In the genomic region with DNA sequence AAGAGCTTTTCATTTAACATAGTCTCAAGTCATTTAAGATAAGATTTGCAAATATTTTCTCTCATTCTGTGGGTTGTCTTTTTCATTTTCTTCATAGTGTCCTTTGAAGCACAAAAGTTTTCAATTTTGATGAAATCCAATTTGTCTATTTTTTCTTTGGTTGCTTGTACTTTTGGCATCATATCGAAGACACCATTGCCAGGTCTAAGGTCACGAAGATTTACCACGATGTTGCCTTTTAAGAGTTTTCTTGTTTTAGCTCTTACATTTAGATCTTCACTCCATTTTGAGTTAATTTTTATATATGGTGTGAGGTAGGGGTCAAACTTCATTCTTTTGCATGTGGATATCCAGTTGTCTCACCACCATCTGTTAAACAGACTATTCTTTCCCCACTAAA, we compare ENCODE assay signal across 1 cellular context.
TF ChIP-seq lines count a peak whose summit lies in the region.

No MANE protein-coding gene starts in this region.

TF ChIP-seq in GM12878, 131 proteins besides CTCF, POLR2A, EP300 and RAD21:
- TF ChIP-seq EGR1 (IDR thresholded peaks at IDR 0.05; ENCODE audit: borderline replicate concordance in 1 of 2, low read depth in 2 of 2, low read length in 2 of 2): no peak
- TF ChIP-seq CBFB (IDR thresholded peaks at IDR 0.05; ENCODE audit: low read depth): no peak
- TF ChIP-seq PAX8 (IDR thresholded peaks at IDR 0.05): no peak
- no peak for TF ChIP-seq BCL11A (IDR thresholded peaks at IDR 0.05; ENCODE audit: low read depth, low read length)
- no peak for TF ChIP-seq GATAD2B (conservative IDR thresholded peaks at IDR 0.05; ENCODE audit: low read depth)
- TF ChIP-seq, protein P1, sequence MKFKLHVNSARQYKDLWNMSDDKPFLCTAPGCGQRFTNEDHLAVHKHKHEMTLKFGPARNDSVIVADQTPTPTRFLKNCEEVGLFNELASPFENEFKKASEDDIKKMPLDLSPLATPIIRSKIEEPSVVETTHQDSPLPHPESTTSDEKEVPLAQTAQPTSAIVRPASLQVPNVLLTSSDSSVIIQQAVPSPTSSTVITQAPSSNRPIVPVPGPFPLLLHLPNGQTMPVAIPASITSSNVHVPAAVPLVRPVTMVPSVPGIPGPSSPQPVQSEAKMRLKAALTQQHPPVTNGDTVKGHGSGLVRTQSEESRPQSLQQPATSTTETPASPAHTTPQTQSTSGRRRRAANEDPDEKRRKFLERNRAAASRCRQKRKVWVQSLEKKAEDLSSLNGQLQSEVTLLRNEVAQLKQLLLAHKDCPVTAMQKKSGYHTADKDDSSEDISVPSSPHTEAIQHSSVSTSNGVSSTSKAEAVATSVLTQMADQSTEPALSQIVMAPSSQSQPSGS (IDR thresholded peaks at IDR 0.05; ENCODE audit: low read length): no peak
- TF ChIP-seq MTA2 (IDR thresholded peaks at IDR 0.05; ENCODE audit: low read depth): no peak
- TF ChIP-seq TBL1XR1 (IDR thresholded peaks at IDR 0.05; ENCODE audit: low read depth, low read length): no peak
- TF ChIP-seq TAF1 (IDR thresholded peaks at IDR 0.05; ENCODE audit: borderline replicate concordance, low read depth, low read length): no peak
- TF ChIP-seq TCF7 (IDR thresholded peaks at IDR 0.05; ENCODE audit: borderline replicate concordance): no peak
- TF ChIP-seq MAX (IDR thresholded peaks at IDR 0.05; ENCODE audit: low read depth, low read length): no peak
- TF ChIP-seq CEBPB (IDR thresholded peaks at IDR 0.05; ENCODE audit: borderline replicate concordance in 1 of 2, low read depth in 2 of 2, low read length in 2 of 2): no peak
- TF ChIP-seq, protein P2, sequence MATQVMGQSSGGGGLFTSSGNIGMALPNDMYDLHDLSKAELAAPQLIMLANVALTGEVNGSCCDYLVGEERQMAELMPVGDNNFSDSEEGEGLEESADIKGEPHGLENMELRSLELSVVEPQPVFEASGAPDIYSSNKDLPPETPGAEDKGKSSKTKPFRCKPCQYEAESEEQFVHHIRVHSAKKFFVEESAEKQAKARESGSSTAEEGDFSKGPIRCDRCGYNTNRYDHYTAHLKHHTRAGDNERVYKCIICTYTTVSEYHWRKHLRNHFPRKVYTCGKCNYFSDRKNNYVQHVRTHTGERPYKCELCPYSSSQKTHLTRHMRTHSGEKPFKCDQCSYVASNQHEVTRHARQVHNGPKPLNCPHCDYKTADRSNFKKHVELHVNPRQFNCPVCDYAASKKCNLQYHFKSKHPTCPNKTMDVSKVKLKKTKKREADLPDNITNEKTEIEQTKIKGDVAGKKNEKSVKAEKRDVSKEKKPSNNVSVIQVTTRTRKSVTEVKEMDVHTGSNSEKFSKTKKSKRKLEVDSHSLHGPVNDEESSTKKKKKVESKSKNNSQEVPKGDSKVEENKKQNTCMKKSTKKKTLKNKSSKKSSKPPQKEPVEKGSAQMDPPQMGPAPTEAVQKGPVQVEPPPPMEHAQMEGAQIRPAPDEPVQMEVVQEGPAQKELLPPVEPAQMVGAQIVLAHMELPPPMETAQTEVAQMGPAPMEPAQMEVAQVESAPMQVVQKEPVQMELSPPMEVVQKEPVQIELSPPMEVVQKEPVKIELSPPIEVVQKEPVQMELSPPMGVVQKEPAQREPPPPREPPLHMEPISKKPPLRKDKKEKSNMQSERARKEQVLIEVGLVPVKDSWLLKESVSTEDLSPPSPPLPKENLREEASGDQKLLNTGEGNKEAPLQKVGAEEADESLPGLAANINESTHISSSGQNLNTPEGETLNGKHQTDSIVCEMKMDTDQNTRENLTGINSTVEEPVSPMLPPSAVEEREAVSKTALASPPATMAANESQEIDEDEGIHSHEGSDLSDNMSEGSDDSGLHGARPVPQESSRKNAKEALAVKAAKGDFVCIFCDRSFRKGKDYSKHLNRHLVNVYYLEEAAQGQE (IDR thresholded peaks at IDR 0.05; ENCODE audit: low read depth, low read length): no peak
- no peak for TF ChIP-seq CBX3 (IDR thresholded peaks at IDR 0.05; ENCODE audit: borderline replicate concordance, low read depth)
- no peak for TF ChIP-seq MTA3 (IDR thresholded peaks at IDR 0.05; ENCODE audit: borderline replicate concordance, low read length)
